In genomic region chr18:79985172-79985571, GRCh38 we compare ENCODE assay signal across 1 cellular context.
TF ChIP-seq lines count a peak whose summit lies in the region.

No MANE protein-coding gene starts in this region.

TF ChIP-seq in HepG2, 621 proteins besides CTCF, POLR2A, EP300 and RAD21 (continues in another document):
- peak; percentile 59 for TF ChIP-seq PAXIP1 (CRISPR knock-in tag; conservative IDR thresholded peaks at IDR 0.05)
- no peak for TF ChIP-seq ATF5 (CRISPR knock-in tag; IDR thresholded peaks at IDR 0.05; ENCODE audit: low read depth)
- TF ChIP-seq ZNF446 (CRISPR knock-in tag; IDR thresholded peaks at IDR 0.05): no peak
- TF ChIP-seq HDAC2 (CRISPR knock-in tag; IDR thresholded peaks at IDR 0.05): peak; percentile 44; the same call in 1 of the 2 replicates
- peak; percentile 72 for TF ChIP-seq MED1 (CRISPR knock-in tag; IDR thresholded peaks at IDR 0.05)
- 0 out of 2 replicates have a peak, but pooled peaks have one; percentile 38 for TF ChIP-seq ZNF580 (CRISPR knock-in tag; IDR thresholded peaks at IDR 0.05; ENCODE audit: borderline replicate concordance, low read depth)
- TF ChIP-seq HDAC1 (CRISPR knock-in tag; IDR thresholded peaks at IDR 0.05): peak; percentile 51; the same call in 1 of the 2 replicates
- TF ChIP-seq ZNF124 (CRISPR knock-in tag; IDR thresholded peaks at IDR 0.05): 0 out of 2 replicates have a peak, but pooled peaks have one; percentile 16
- TF ChIP-seq ZNF781 (CRISPR knock-in tag; IDR thresholded peaks at IDR 0.05; ENCODE audit: borderline replicate concordance, not compliant biosample characterization): peak; percentile 48
- peak; percentile 66 for TF ChIP-seq TBX2 (CRISPR knock-in tag; IDR thresholded peaks at IDR 0.05; ENCODE audit: borderline replicate concordance)
- TF ChIP-seq RCOR2 (CRISPR knock-in tag; IDR thresholded peaks at IDR 0.05): 0 out of 2 replicates have a peak, but pooled peaks have one; percentile 38
- TF ChIP-seq ZNF292 (CRISPR knock-in tag; IDR thresholded peaks at IDR 0.05; ENCODE audit: borderline replicate concordance, low read depth): peak; percentile 63; the same call in 1 of the 2 replicates
- peak; percentile 38; the same call in 1 of the 2 replicates for TF ChIP-seq DMAP1 (CRISPR knock-in tag; IDR thresholded peaks at IDR 0.05)
- TF ChIP-seq ATF7 (IDR thresholded peaks at IDR 0.05): no peak
- peak; percentile 58; the same call in 1 of the 2 replicates for TF ChIP-seq ATF7 (CRISPR knock-in tag; IDR thresholded peaks at IDR 0.05)
- peak; percentile 60 for TF ChIP-seq ZNF644 (CRISPR knock-in tag; IDR thresholded peaks at IDR 0.05; ENCODE audit: low read depth)
- peak; percentile 44; the same call in 1 of the 2 replicates for TF ChIP-seq NR2C2 (CRISPR knock-in tag; IDR thresholded peaks at IDR 0.05; ENCODE audit: borderline replicate concordance)
- TF ChIP-seq ZFX (CRISPR knock-in tag; IDR thresholded peaks at IDR 0.05; ENCODE audit: low read depth): peak; percentile 75
- TF ChIP-seq NFKBIZ (CRISPR knock-in tag; IDR thresholded peaks at IDR 0.05): no peak
- TF ChIP-seq RARA (CRISPR knock-in tag; IDR thresholded peaks at IDR 0.05): peak; percentile 79
- TF ChIP-seq SKI (IDR thresholded peaks at IDR 0.05; ENCODE audit: partially characterized antibody): no peak
- TF ChIP-seq RXRA (CRISPR knock-in tag; IDR thresholded peaks at IDR 0.05): peak; percentile 54; the same call in 1 of the 2 replicates
- peak; percentile 39; the same call in 1 of the 2 replicates for TF ChIP-seq FOXA3 (CRISPR knock-in tag; IDR thresholded peaks at IDR 0.05)
- TF ChIP-seq ZBTB33 (CRISPR knock-in tag; IDR thresholded peaks at IDR 0.05): peak; percentile 84
- no peak for TF ChIP-seq ZNF850 (CRISPR knock-in tag; conservative IDR thresholded peaks at IDR 0.05)
- TF ChIP-seq TARDBP (CRISPR knock-in tag; IDR thresholded peaks at IDR 0.05): peak; percentile 23; the same call in 1 of the 2 replicates
- TF ChIP-seq SOX5 (CRISPR knock-in tag; IDR thresholded peaks at IDR 0.05; ENCODE audit: borderline replicate concordance): peak; percentile 25; the same call in 1 of the 2 replicates
- 0 out of 2 replicates have a peak, but pooled peaks have one; percentile 19 for TF ChIP-seq KAT8 (CRISPR knock-in tag; IDR thresholded peaks at IDR 0.05)
- peak; percentile 22; the same call in 1 of the 2 replicates for TF ChIP-seq HOMEZ (CRISPR knock-in tag; IDR thresholded peaks at IDR 0.05; ENCODE audit: low read depth)
- TF ChIP-seq ZFP90 (CRISPR knock-in tag; IDR thresholded peaks at IDR 0.05; ENCODE audit: borderline replicate concordance): 0 out of 2 replicates have a peak, but pooled peaks have one; percentile 35
- TF ChIP-seq NAIF1 (CRISPR knock-in tag; IDR thresholded peaks at IDR 0.05; ENCODE audit: borderline replicate concordance): 0 out of 2 replicates have a peak, but pooled peaks have one; percentile 30
- no peak for TF ChIP-seq ZNF354B (CRISPR knock-in tag; IDR thresholded peaks at IDR 0.05)
- TF ChIP-seq EZH2 (conservative IDR thresholded peaks at IDR 0.05; ENCODE audit: low read depth, low read length): no peak
- TF ChIP-seq MNT (IDR thresholded peaks at IDR 0.05): peak; percentile 49
- TF ChIP-seq KAT7 (CRISPR knock-in tag; IDR thresholded peaks at IDR 0.05; ENCODE audit: borderline replicate concordance): peak; percentile 63; the same call in 1 of the 2 replicates
- TF ChIP-seq THAP8 (CRISPR knock-in tag; IDR thresholded peaks at IDR 0.05; ENCODE audit: borderline replicate concordance): no peak
- TF ChIP-seq ZNF264 (CRISPR knock-in tag; IDR thresholded peaks at IDR 0.05): 0 out of 2 replicates have a peak, but pooled peaks have one; percentile 54
- peak; percentile 65; the same call in 1 of the 2 replicates for TF ChIP-seq ZNF362 (CRISPR knock-in tag; IDR thresholded peaks at IDR 0.05; ENCODE audit: borderline replicate concordance)
- peak; percentile 18 for TF ChIP-seq ASH2L (IDR thresholded peaks at IDR 0.05; ENCODE audit: insufficient read length, low read depth, low read length)
- peak; percentile 42; the same call in 1 of the 2 replicates for TF ChIP-seq ZNF501 (CRISPR knock-in tag; IDR thresholded peaks at IDR 0.05)
- TF ChIP-seq ZNF512B (CRISPR knock-in tag; IDR thresholded peaks at IDR 0.05; ENCODE audit: borderline replicate concordance): peak; percentile 79; the same call in 1 of the 2 replicates
- TF ChIP-seq SAP130 (CRISPR knock-in tag; IDR thresholded peaks at IDR 0.05; ENCODE audit: low read depth): peak; percentile 85
- TF ChIP-seq PITX1 (CRISPR knock-in tag; IDR thresholded peaks at IDR 0.05): 0 out of 2 replicates have a peak, but pooled peaks have one; percentile 28
- peak; percentile 18; the same call in 1 of the 2 replicates for TF ChIP-seq ZNF691 (CRISPR knock-in tag; IDR thresholded peaks at IDR 0.05; ENCODE audit: borderline replicate concordance, low read depth)
- 0 out of 2 replicates have a peak, but pooled peaks have one; percentile 46 for TF ChIP-seq MIER3 (CRISPR knock-in tag; IDR thresholded peaks at IDR 0.05; ENCODE audit: borderline replicate concordance)
- peak; percentile 55; the same call in 1 of the 3 replicates for TF ChIP-seq MXI1 (IDR thresholded peaks at IDR 0.05; ENCODE audit: borderline replicate concordance, low read depth, low read length)
